14 cellular contexts compared by ENCODE assay signal in the genomic region with DNA sequence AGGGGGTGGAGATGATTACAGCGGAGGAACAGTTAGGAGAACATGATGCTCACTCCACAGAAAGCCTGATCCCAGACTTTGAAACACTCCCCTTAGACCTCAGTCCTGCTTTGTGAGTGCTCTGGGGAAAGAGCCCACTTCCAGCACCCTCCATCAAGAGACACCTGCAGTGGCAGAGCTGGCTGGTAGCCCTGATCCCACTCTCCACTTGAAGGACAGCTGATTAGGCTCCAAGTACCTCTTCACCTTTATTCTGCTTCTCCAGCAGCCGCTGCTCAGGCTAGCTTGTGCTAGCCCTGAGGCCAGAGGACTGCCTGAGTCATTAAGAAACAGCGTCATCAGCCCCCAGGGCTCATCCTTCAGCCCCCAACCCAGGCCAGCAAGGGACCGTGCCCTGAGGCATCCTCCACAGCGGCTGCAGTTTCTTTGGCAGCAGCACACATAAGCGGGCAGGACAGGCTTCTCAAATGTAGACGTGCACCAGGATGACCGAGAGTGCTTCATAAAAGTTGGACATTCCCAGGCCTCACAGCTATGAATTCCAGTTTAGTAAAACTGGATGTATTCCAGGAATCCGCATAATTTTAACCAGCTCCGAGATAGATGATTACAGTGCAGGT.
"Had no signal": no experiment of that assay in that cellular context is flagged by ENCODE, and none has a peak within 500 bp of the region (broad histone marks: within the 10 kb centered on the region; RNA-seq: fewer than 3 reads in every experiment).

No MANE protein-coding gene starts in this region.

- H3K27ac Mint-ChIP-seq: activated CD4-positive, alpha-beta memory T cell treated with anti-CD3 and anti-CD28 coated beads, Interleukin-2, amount 10 ng/mL, durations not matched to agents 7 days and 5 days; activated naive CD4-positive, alpha-beta T cell treated with anti-CD3 and anti-CD28 coated beads, Interleukin-2, amount 50 U/mL, for 24 hours; naive B cell; stimulated activated naive CD8-positive, alpha-beta T cell treated with anti-CD3 and anti-CD28 coated beads, Interleukin-15, Interleukin-2, amounts not matched to agents 100 ng/mL and 50 ng/mL, for 24 hours had no signal

- H3K9me3 Mint-ChIP-seq: activated naive CD4-positive, alpha-beta T cell treated with anti-CD3 and anti-CD28 coated beads, Interleukin-2, amount 50 U/mL, for 24 hours had no signal

- ATAC-seq: activated T-cell treated with anti-CD3 and anti-CD28 coated beads, Interleukin-2, amount 50 U/mL, for 4 hours; left lobe of liver had no signal

- H3K4me1 Mint-ChIP-seq: activated CD4-positive, alpha-beta memory T cell treated with anti-CD3 and anti-CD28 coated beads, Interleukin-2, amount 10 ng/mL, durations not matched to agents 7 days and 5 days; activated naive CD4-positive, alpha-beta T cell treated with anti-CD3 and anti-CD28 coated beads, Interleukin-2, amount 50 U/mL, for 24 hours; naive B cell had no signal

- H3K36me3 Mint-ChIP-seq: activated naive CD4-positive, alpha-beta T cell treated with anti-CD3 and anti-CD28 coated beads, Interleukin-2, amount 50 U/mL, for 24 hours had no signal

- H3K4me3 Mint-ChIP-seq: activated CD4-positive, alpha-beta memory T cell treated with anti-CD3 and anti-CD28 coated beads, Interleukin-2, amount 10 ng/mL, durations not matched to agents 7 days and 5 days; activated naive CD4-positive, alpha-beta T cell treated with anti-CD3 and anti-CD28 coated beads, Interleukin-2, amount 50 U/mL, for 24 hours; activated T-cell treated with anti-CD3 and anti-CD28 coated beads, Interleukin-2, amount 50 U/mL, for 4 hours; naive B cell; stimulated activated naive CD8-positive, alpha-beta T cell treated with anti-CD3 and anti-CD28 coated beads, Interleukin-15, Interleukin-2, amounts not matched to agents 100 ng/mL and 50 ng/mL, for 24 hours had no signal

- DNase-seq: activated CD4-positive, alpha-beta memory T cell treated with anti-CD3 and anti-CD28 coated beads, Interleukin-2, amount 10 ng/mL, durations not matched to agents 7 days and 5 days; activated CD4-positive, alpha-beta T cell treated with anti-CD3 and anti-CD28 coated beads for 4 hours; activated effector memory CD4-positive, alpha-beta T cell treated with Interleukin-2 at 50 U/mL for 16 hours; activated T-cell treated with anti-CD3 and anti-CD28 coated beads, Interleukin-2, amount 50 U/mL, for 4 hours; adrenal gland; dorsolateral prefrontal cortex; naive B cell; ovary; sigmoid colon; spleen; upper lobe of left lung had no signal
